ENCODE assay signal across 27 cellular contexts in the genomic region with DNA sequence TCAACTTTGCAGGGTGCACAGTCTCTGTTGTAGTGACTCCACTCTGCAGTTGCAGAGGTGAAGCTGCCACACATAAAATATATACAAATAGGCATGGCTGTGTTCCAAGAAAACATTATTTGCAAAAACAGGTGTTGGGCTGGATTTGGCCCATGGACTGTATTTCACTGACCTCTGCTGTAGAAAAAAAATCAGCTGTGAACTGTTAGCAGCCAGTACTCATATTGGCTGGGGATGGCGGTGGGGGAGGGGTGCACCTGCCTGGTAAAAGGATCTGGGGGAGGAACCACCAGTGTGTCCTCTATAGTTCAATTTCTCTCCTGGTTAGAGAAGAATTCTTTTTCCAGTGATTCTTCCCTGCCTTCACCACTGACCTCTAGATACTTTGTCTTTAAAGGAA. TPM values are rescaled to one million over a fixed set of nuclear protein-coding genes. Genes with fewer than 3 reads are reported as not detected.
DNase-seq lines count a peak whose midpoint lies in the region.
"Had no signal": no experiment of that assay in that cellular context is flagged by ENCODE, and none has a peak within 500 bp of the region (broad histone marks: within the 10 kb centered on the region; RNA-seq: fewer than 3 reads in every experiment).

No MANE protein-coding gene starts in this region.

- no peaks in the 10 kb centered on the region for H3K36me3 Mint-ChIP-seq in activated T-helper 2 cell treated with anti-CD3 and anti-CD28 coated beads, Interferon-gamma antibody, Interleukin-2, Interleukin-4, amounts not matched to agents 10 μg/mL and 5 μg/mL and 100 μg/mL, durations not matched to agents 14 hours and 24 hours and 36 hours (ENCODE audit: low read depth)
- H3K36me3 Mint-ChIP-seq: stimulated activated naive B cell treated with anti-CD40 and anti-IgM and Interleukin-4, amounts not matched to agents 10 μg/mL and 1 μg/mL and 100 μg/mL, for 72 hours; type B pancreatic cell had no signal

- peaks cover 4% of the 10 kb centered on the region for H3K9me3 Mint-ChIP-seq in activated T-helper 2 cell treated with anti-CD3 and anti-CD28 coated beads, Interferon-gamma antibody, Interleukin-2, Interleukin-4, amounts not matched to agents 10 μg/mL and 5 μg/mL and 100 μg/mL, durations not matched to agents 14 hours and 24 hours and 36 hours
- H3K9me3 Mint-ChIP-seq: type B pancreatic cell had no signal

- intact Hi-C loops in activated T-helper 2 cell treated with anti-CD3 and anti-CD28 coated beads, Interferon-gamma antibody, Interleukin-2, Interleukin-4, amounts not matched to agents 10 μg/mL and 5 μg/mL and 100 μg/mL, durations not matched to agents 14 hours and 24 hours and 36 hours (cut with micrococcal nuclease) = no loop called here

- no peaks in the 10 kb centered on the region for H3K27me3 Mint-ChIP-seq in activated T-helper 2 cell treated with anti-CD3 and anti-CD28 coated beads, Interferon-gamma antibody, Interleukin-2, Interleukin-4, amounts not matched to agents 10 μg/mL and 5 μg/mL and 100 μg/mL, durations not matched to agents 14 hours and 24 hours and 36 hours (ENCODE audit: low read depth)
- H3K27me3 Mint-ChIP-seq: activated CD4-positive, alpha-beta memory T cell treated with anti-CD3 and anti-CD28 coated beads, Interleukin-2, amount 10 ng/mL, durations not matched to agents 7 days and 5 days; central memory CD8-positive, alpha-beta T cell; type B pancreatic cell had no signal

- no peaks in the 10 kb centered on the region for H3K4me1 Mint-ChIP-seq in activated T-helper 2 cell treated with anti-CD3 and anti-CD28 coated beads, Interferon-gamma antibody, Interleukin-2, Interleukin-4, amounts not matched to agents 10 μg/mL and 5 μg/mL and 100 μg/mL, durations not matched to agents 14 hours and 24 hours and 36 hours (ENCODE audit: low read depth)
- H3K4me1 Mint-ChIP-seq: activated CD4-positive, alpha-beta memory T cell treated with anti-CD3 and anti-CD28 coated beads, Interleukin-2, amount 10 ng/mL, durations not matched to agents 7 days and 5 days; central memory CD8-positive, alpha-beta T cell; neural crest cell; stimulated activated naive B cell treated with anti-CD40 and anti-IgM and Interleukin-4, amounts not matched to agents 10 μg/mL and 1 μg/mL and 100 μg/mL, for 72 hours had no signal

- H3K27ac Mint-ChIP-seq in activated T-helper 2 cell treated with anti-CD3 and anti-CD28 coated beads, Interferon-gamma antibody, Interleukin-2, Interleukin-4, amounts not matched to agents 10 μg/mL and 5 μg/mL and 100 μg/mL, durations not matched to agents 14 hours and 24 hours and 36 hours = no peak overlapping the region
- H3K27ac Mint-ChIP-seq: activated CD4-positive, alpha-beta memory T cell treated with anti-CD3 and anti-CD28 coated beads, Interleukin-2, amount 10 ng/mL, durations not matched to agents 7 days and 5 days; activated naive CD4-positive, alpha-beta T cell treated with anti-CD3 and anti-CD28 coated beads for 36 hours; effector memory CD8-positive, alpha-beta T cell; stimulated activated naive B cell treated with anti-CD40 and anti-IgM and Interleukin-4, amounts not matched to agents 10 μg/mL and 1 μg/mL and 100 μg/mL, for 72 hours; type B pancreatic cell had no signal

- peak; percentile 22 for DNase-seq in DMS79 treated with DMSO at 0.1 percent for 48 hours (lab: John Stamatoyannopoulos, UW)
- no peak for DNase-seq in DMS79 (lab: John Stamatoyannopoulos, UW)
- DNase-seq in NCI-H1105 treated with DMSO at 0.1 percent for 48 hours (lab: John Stamatoyannopoulos, UW) = peak; percentile 85
- DNase-seq in NCI-H748 treated with DMSO at 0.1 percent for 48 hours (lab: John Stamatoyannopoulos, UW) = peak; percentile 54
- peak; percentile 73 for DNase-seq in myocyte (ENCODE audit: low read depth)
- no peak for DNase-seq in hypothalamus (lab: John Stamatoyannopoulos, UW)
- no peak for DNase-seq in activated T-helper 2 cell treated with anti-CD3 and anti-CD28 coated beads, Interferon-gamma antibody, Interleukin-2, Interleukin-4, amounts not matched to agents 10 μg/mL and 5 μg/mL and 100 μg/mL, durations not matched to agents 14 hours and 24 hours and 36 hours (ENCODE audit: low spot score)
- no peak for DNase-seq in NCI-H1436 treated with DMSO at 0.1 percent for 48 hours (lab: John Stamatoyannopoulos, UW)
- DNase-seq: 8988T; activated CD4-positive, alpha-beta memory T cell treated with anti-CD3 and anti-CD28 coated beads, Interleukin-2, amount 10 ng/mL, durations not matched to agents 7 days and 5 days; activated CD4-positive, alpha-beta T cell treated with anti-CD3 and anti-CD28 coated beads for 1 hour; activated CD8-positive, alpha-beta memory T cell treated with anti-CD3 and anti-CD28 coated beads, Interleukin-2, amount 50 U/mL, for 4 hours; activated naive CD4-positive, alpha-beta T cell treated with anti-CD3 and anti-CD28 coated beads for 36 hours; C1 segment of cervical spinal cord; effector memory CD8-positive, alpha-beta T cell; mesenchymal stem cell; NCI-H1694; NCI-H226; NK-92 treated with Interleukin-12 subunit alpha and Interleukin-12 subunit beta, amount 100 ng/mL, for 24 hours; ovary; PC-9; Right ventricle myocardium superior; stimulated activated naive B cell treated with anti-CD40 and anti-IgM and Interleukin-4, amounts not matched to agents 10 μg/mL and 1 μg/mL and 100 μg/mL, for 72 hours; substantia nigra had no signal

- H3K4me3 Mint-ChIP-seq in activated T-helper 2 cell treated with anti-CD3 and anti-CD28 coated beads, Interferon-gamma antibody, Interleukin-2, Interleukin-4, amounts not matched to agents 10 μg/mL and 5 μg/mL and 100 μg/mL, durations not matched to agents 14 hours and 24 hours and 36 hours (ENCODE audit: low read depth) = no peak overlapping the region
- H3K4me3 Mint-ChIP-seq: activated CD4-positive, alpha-beta memory T cell treated with anti-CD3 and anti-CD28 coated beads, Interleukin-2, amount 10 ng/mL, durations not matched to agents 7 days and 5 days; activated naive CD4-positive, alpha-beta T cell treated with anti-CD3 and anti-CD28 coated beads for 36 hours; central memory CD8-positive, alpha-beta T cell; effector memory CD8-positive, alpha-beta T cell; neural crest cell; stimulated activated naive B cell treated with anti-CD40 and anti-IgM and Interleukin-4, amounts not matched to agents 10 μg/mL and 1 μg/mL and 100 μg/mL, for 72 hours; type B pancreatic cell had no signal

RNA-seq across cellular contexts. Expression of a gene that starts 50.0 kb away (rescaled TPM):
- total RNA-seq in myocyte = 15.5 and 15.9 TPM in 2 replicates
- 31.5 TPM for polyA plus RNA-seq in myocyte (2012)
- total RNA-seq in activated T-helper 2 cell treated with anti-CD3 and anti-CD28 coated beads, Interferon-gamma antibody, Interleukin-2, Interleukin-4, amounts not matched to agents 10 μg/mL and 5 μg/mL and 100 μg/mL, durations not matched to agents 14 hours and 24 hours and 36 hours = not detected in 2 replicates
- total RNA-seq: activated naive CD4-positive, alpha-beta T cell treated with anti-CD3 and anti-CD28 coated beads for 36 hours had no signal

Comparison
In these comparisons a context has a peak if more than half of its experiments do, and no peak if none do; other contexts are left out.
1. DNase-seq: peak in DMS79 treated with DMSO at 0.1 percent for 48 hours (single experiment), NCI-H1105 treated with DMSO at 0.1 percent for 48 hours (single experiment), NCI-H748 treated with DMSO at 0.1 percent for 48 hours (single experiment) and myocyte (single experiment); none in DMS79 (single experiment), hypothalamus (0 of 51), activated T-helper 2 cell treated with anti-CD3 and anti-CD28 coated beads, Interferon-gamma antibody, Interleukin-2, Interleukin-4, amounts not matched to agents 10 μg/mL and 5 μg/mL and 100 μg/mL, durations not matched to agents 14 hours and 24 hours and 36 hours (single experiment) and NCI-H1436 treated with DMSO at 0.1 percent for 48 hours (single experiment).
2. RNA of a gene that starts 50.0 kb away (total RNA-seq): 15.5 to 15.9 TPM in myocyte; not detected in activated T-helper 2 cell treated with anti-CD3 and anti-CD28 coated beads, Interferon-gamma antibody, Interleukin-2, Interleukin-4, amounts not matched to agents 10 μg/mL and 5 μg/mL and 100 μg/mL, durations not matched to agents 14 hours and 24 hours and 36 hours; every median in the first group is over 10 times any median in the second.